Comparison of ENCODE assay signal across 8 cellular contexts in the genomic region with DNA sequence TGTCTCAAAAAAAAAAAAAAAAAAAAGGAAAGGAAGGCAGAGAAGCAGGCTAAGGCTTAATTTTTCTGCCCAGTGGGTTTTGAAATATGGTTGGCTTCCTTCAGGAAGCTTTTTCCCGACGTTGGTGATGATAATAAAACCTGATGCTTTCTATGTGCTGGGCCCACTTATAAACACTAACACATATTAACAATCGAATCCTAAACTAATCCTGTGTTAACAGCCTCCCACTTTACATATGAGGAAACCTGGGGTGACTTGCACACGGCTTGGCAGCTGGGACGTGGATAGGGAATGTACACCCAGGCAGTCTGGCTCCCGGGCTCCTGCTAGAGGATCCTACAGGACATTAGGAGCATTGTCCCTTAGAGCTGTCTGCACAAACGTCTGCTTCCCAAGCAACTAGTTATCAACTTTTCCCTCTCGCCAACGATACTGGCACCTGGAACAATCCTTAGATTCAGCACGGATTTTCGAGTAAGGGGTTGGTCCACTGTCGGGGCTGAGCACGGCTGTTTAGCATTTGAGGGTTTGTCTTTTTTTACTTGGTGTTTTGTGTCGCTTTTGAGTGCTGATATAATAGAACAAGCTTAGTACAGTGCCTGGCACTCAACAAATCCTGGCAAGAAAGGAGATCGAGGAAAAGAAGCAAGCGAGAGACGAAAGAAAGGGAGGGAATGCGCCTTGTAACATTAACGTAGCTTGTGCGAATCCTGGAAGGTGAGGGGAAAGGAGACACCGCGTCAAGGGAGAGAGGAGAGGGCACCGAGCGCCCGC. TPM values are rescaled to one million over a fixed set of nuclear protein-coding genes. Genes with fewer than 3 reads are reported as not detected.
DNase-seq lines count a peak whose midpoint lies in the region; ATAC-seq and TF ChIP-seq lines count a peak whose summit lies in the region.

No MANE protein-coding gene starts in this region.

- H3K4me3 ChIP-seq in WI38 (ENCODE audit: low read depth, low read length) (peak overlapping the region; percentile 92), gastroesophageal sphincter (peak overlapping the region; percentile 60 to 92)

- CTCF ChIA-PET in activated naive CD4-positive, alpha-beta T cell treated with anti-CD3 and anti-CD28 coated beads, Interleukin-2, amount 10 ng/mL, durations not matched to agents 7 days and 5 days (lab: Charles Lee), result no interaction called here

- no peaks in the 10 kb centered on the region for H3K9me3 ChIP-seq in gastroesophageal sphincter

- no peak for TF ChIP-seq POLR2A in gastroesophageal sphincter (IDR thresholded peaks at IDR 0.05)

- H3K36me3 ChIP-seq in gastroesophageal sphincter, result no peaks in the 10 kb centered on the region

- H3K36me3 Mint-ChIP-seq in activated naive CD4-positive, alpha-beta T cell treated with anti-CD3 and anti-CD28 coated beads, Interleukin-2, amount 10 ng/mL, durations not matched to agents 7 days and 5 days, result no peaks in the 10 kb centered on the region

- peaks cover 4% of the 10 kb centered on the region for H3K27me3 Mint-ChIP-seq in activated naive CD4-positive, alpha-beta T cell treated with anti-CD3 and anti-CD28 coated beads, Interleukin-2, amount 10 ng/mL, durations not matched to agents 7 days and 5 days

- peak; percentile 22 for ATAC-seq in HG02759 (IDR thresholded peaks at IDR 0.05; ENCODE audit: unreplicated experiment)
- ATAC-seq in gastroesophageal sphincter, result peak; percentile 56
- peak; percentile 55 for ATAC-seq in omental fat pad (ENCODE audit: low FRiP score)

- H3K27me3 ChIP-seq in gastroesophageal sphincter, result no peaks in the 10 kb centered on the region

- H3K4me3 Mint-ChIP-seq in activated naive CD4-positive, alpha-beta T cell treated with anti-CD3 and anti-CD28 coated beads, Interleukin-2, amount 10 ng/mL, durations not matched to agents 7 days and 5 days, result peak overlapping the region; percentile 83

- no peak for TF ChIP-seq CTCF in WI38 (IDR thresholded peaks at IDR 0.05; ENCODE audit: low read depth, low read length)
- peak in 2 of 4 experiments; percentile 20 to 31 for TF ChIP-seq CTCF in gastroesophageal sphincter (IDR thresholded peaks at IDR 0.05)
- TF ChIP-seq CTCF in omental fat pad (IDR thresholded peaks at IDR 0.05), result no peak

- peaks cover 0 to 26% (median 3%) of the 10 kb centered on the region in 3 donors for H3K4me1 ChIP-seq in gastroesophageal sphincter

- DNase-seq in activated naive CD4-positive, alpha-beta T cell treated with anti-CD3 and anti-CD28 coated beads, Interleukin-2, amount 10 ng/mL, durations not matched to agents 7 days and 5 days, result peak; percentile 23
- DNase-seq in activated naive CD4-positive, alpha-beta T cell treated with anti-CD3 and anti-CD28 coated beads, Interleukin-2, amount 50 U/mL, for 16 hours, result no peak
- peak; percentile 72 for DNase-seq in NCI-H1105 treated with DMSO at 0.1 percent for 48 hours (lab: John Stamatoyannopoulos, UW)
- DNase-seq in omental fat pad (ENCODE audit: low spot score), result no peak
- DNase-seq in stimulated activated naive CD4-positive, alpha-beta T cell (lab: John Stamatoyannopoulos, UW), result no peak

- H3K4me1 Mint-ChIP-seq in activated naive CD4-positive, alpha-beta T cell treated with anti-CD3 and anti-CD28 coated beads, Interleukin-2, amount 10 ng/mL, durations not matched to agents 7 days and 5 days, result peaks cover 18% of the 10 kb centered on the region

- no peak for TF ChIP-seq EP300 in gastroesophageal sphincter (IDR thresholded peaks at IDR 0.05)

- peak overlapping the region; percentile 23 to 89 (median 85) for H3K27ac ChIP-seq in gastroesophageal sphincter

- H3K27ac Mint-ChIP-seq in activated naive CD4-positive, alpha-beta T cell treated with anti-CD3 and anti-CD28 coated beads, Interleukin-2, amount 10 ng/mL, durations not matched to agents 7 days and 5 days, result peak overlapping the region; percentile 2

- 1 to 5% methylated on average over 15 to 17 of the region's 25 CpGs for WGBS in gastroesophageal sphincter (ENCODE audit: low coverage in 1 of 2), 2 donors

- H3K9me3 Mint-ChIP-seq in activated naive CD4-positive, alpha-beta T cell treated with anti-CD3 and anti-CD28 coated beads, Interleukin-2, amount 10 ng/mL, durations not matched to agents 7 days and 5 days, result no peaks in the 10 kb centered on the region

RNA-seq across cellular contexts. Expression of a gene that starts 0.6 kb away (rescaled TPM):
- 10 to 100 TPM; 19.9 to 31.0 (median 30.6) TPM for total RNA-seq in gastroesophageal sphincter
- 10 to 100 TPM; 19.1 to 33.7 (median 23.7) TPM for total RNA-seq in omental fat pad

RNA-seq across cellular contexts. Expression of a gene that starts 19.1 kb away (rescaled TPM):
- total RNA-seq in gastroesophageal sphincter, result not detected
- not detected for total RNA-seq in omental fat pad

Comparison
In these comparisons a context has a peak if more than half of its experiments do, and no peak if none do; other contexts are left out.
1. DNase-seq: peak in activated naive CD4-positive, alpha-beta T cell treated with anti-CD3 and anti-CD28 coated beads, Interleukin-2, amount 10 ng/mL, durations not matched to agents 7 days and 5 days (single experiment) and NCI-H1105 treated with DMSO at 0.1 percent for 48 hours (single experiment); none in activated naive CD4-positive, alpha-beta T cell treated with anti-CD3 and anti-CD28 coated beads, Interleukin-2, amount 50 U/mL, for 16 hours (single experiment), omental fat pad (single experiment) and stimulated activated naive CD4-positive, alpha-beta T cell (0 of 6).
2. Peak in every context shown above with its lines, with median percentiles within 50 percentile points of each other: ATAC-seq.